8 cellular contexts compared by ENCODE assay signal in genomic region chr17:63842540-63843386, GRCh38. TPM values are rescaled to one million over a fixed set of nuclear protein-coding genes. Genes with fewer than 3 reads are reported as not detected.
DNase-seq lines count a peak whose midpoint lies in the region; TF ChIP-seq lines count a peak whose summit lies in the region.

TSS of gene SMARCD2 (minus strand) at chr17:63842685. CDS start at chr17:63842674, 11 bp downstream.

- H3K36me3 ChIP-seq in HAP-1 (replicated peaks) (peaks cover 4% of the 10 kb centered on the region; the same call in 1 of the 2 replicates), MG63 (peaks cover 14% of the 10 kb centered on the region), neural cell (ENCODE audit: insufficient read depth, low read length) (no peaks in the 10 kb centered on the region), stomach (peaks cover 0 to 2% (median under 1%) of the 10 kb centered on the region in 4 donors)

- in situ Hi-C loops in HAP-1 (cut with MboI; ENCODE audit: low sequenced_read_pairs): no loop called here

- H4K20me1 ChIP-seq in neural cell (ENCODE audit: insufficient read depth): no peaks in the 10 kb centered on the region

- H3K4me3 ChIP-seq in HAP-1 (peak within 1 kb of the TSS; percentile 76), MG63 (peak within 1 kb of the TSS; percentile 78), neural cell (ENCODE audit: low read length) (peak within 1 kb of the TSS; percentile 92), stomach (peak within 1 kb of the TSS; percentile 85 to 95 (median 94))

- intact Hi-C loops in stomach (cut with DNase I; ENCODE audit: low total_unique reads): no loop called here

- peak within 1 kb of the TSS; percentile 74 for H3K9ac ChIP-seq in neural cell (ENCODE audit: low read length)

- peaks cover 15% of the 10 kb centered on the region for H3K79me2 ChIP-seq in neural cell (replicated peaks; ENCODE audit: insufficient read depth, low read length)

- peak within 1 kb of the TSS; percentile 44 for H3K27ac ChIP-seq in neural cell (ENCODE audit: low read length)
- peak within 1 kb of the TSS; percentile 89 to 97 (median 95) for H3K27ac ChIP-seq in stomach

- TF ChIP-seq RAD21 in neural cell (conservative IDR thresholded peaks at IDR 0.05): no peak

- WGBS in stomach, 5 donors: 0 to 1% (median 0%) methylated on average over 11 to 92 of the region's 92 CpGs

- peak; percentile 100 for DNase-seq in ELR (ENCODE audit: low read depth)
- peak; percentile 96 to 99 for DNase-seq in HAP-1 (ENCODE audit: low spot score in 2 of 2)
- DNase-seq in MG63: peak; percentile 99
- DNase-seq in SHP77 treated with DMSO at 0.1 percent for 48 hours (lab: John Stamatoyannopoulos, UW): peak; percentile 95
- DNase-seq in activated gamma-delta T cell (lab: John Stamatoyannopoulos, UW): peak; percentile 98
- peak; percentile 99 for DNase-seq in fibroblast of the conjunctiva (ENCODE audit: low read depth)
- DNase-seq in stomach: peak; percentile 99

- TF ChIP-seq CTCF in neural cell (IDR thresholded peaks at IDR 0.05; ENCODE audit: poor library complexity, severe bottlenecking) (peak; percentile 14), stomach (IDR thresholded peaks at IDR 0.05) (no peak)

- peaks cover 11% of the 10 kb centered on the region for H3K4me1 ChIP-seq in HAP-1
- H3K4me1 ChIP-seq in stomach: peaks cover 44 to 53% (median 47%) of the 10 kb centered on the region in 4 donors

- H2AFZ ChIP-seq in neural cell (ENCODE audit: low read depth, low read length): peak within 1 kb of the TSS; percentile 44

- H3K9me3 ChIP-seq in HAP-1 (no peaks in the 10 kb centered on the region), MG63 (no peaks in the 10 kb centered on the region), neural cell (ENCODE audit: low read length) (no peaks in the 10 kb centered on the region), stomach (no peaks in the 10 kb centered on the region)

- peak within 1 kb of the TSS; percentile 83 for H3K4me2 ChIP-seq in neural cell (ENCODE audit: low read length)

- no peaks in the 10 kb centered on the region for H3F3A ChIP-seq in neural cell (ENCODE audit: insufficient read depth, low read length, poor library complexity, severe bottlenecking)

- no peaks in the 10 kb centered on the region for H3K9me2 ChIP-seq in neural cell (ENCODE audit: insufficient read depth, low read length)

- TF ChIP-seq EP300 in neural cell (conservative IDR thresholded peaks at IDR 0.05; ENCODE audit: poor library complexity, severe bottlenecking) (peak; percentile 75), stomach (IDR thresholded peaks at IDR 0.05) (no peak)

- no peak for TF ChIP-seq POLR2A in stomach (IDR thresholded peaks at IDR 0.05)

- H3K27me3 ChIP-seq in HAP-1 (ENCODE audit: low read depth) (no peaks in the 10 kb centered on the region), MG63 (no peaks in the 10 kb centered on the region), neural cell (ENCODE audit: insufficient read depth, low read depth, low read length) (no peaks in the 10 kb centered on the region), stomach (no peaks in the 10 kb centered on the region)

TF ChIP-seq in neural cell, 6 proteins besides CTCF, POLR2A, EP300 and RAD21:
- TF ChIP-seq SMC3 (conservative IDR thresholded peaks at IDR 0.05; ENCODE audit: poor library complexity) (peak; percentile 34), POLR2AphosphoS5 (IDR thresholded peaks at IDR 0.05) (peak; percentile 67), EZH2 (IDR thresholded peaks at IDR 0.05; ENCODE audit: borderline replicate concordance, insufficient read depth, low read length, poor library complexity, severe bottlenecking) (no peak), MXI1 (conservative IDR thresholded peaks at IDR 0.05; ENCODE audit: poor library complexity, severe bottlenecking) (peak; percentile 58), TAF1 (IDR thresholded peaks at IDR 0.05; ENCODE audit: low read depth) (peak; percentile 61)
- TF ChIP-seq, protein P1, sequence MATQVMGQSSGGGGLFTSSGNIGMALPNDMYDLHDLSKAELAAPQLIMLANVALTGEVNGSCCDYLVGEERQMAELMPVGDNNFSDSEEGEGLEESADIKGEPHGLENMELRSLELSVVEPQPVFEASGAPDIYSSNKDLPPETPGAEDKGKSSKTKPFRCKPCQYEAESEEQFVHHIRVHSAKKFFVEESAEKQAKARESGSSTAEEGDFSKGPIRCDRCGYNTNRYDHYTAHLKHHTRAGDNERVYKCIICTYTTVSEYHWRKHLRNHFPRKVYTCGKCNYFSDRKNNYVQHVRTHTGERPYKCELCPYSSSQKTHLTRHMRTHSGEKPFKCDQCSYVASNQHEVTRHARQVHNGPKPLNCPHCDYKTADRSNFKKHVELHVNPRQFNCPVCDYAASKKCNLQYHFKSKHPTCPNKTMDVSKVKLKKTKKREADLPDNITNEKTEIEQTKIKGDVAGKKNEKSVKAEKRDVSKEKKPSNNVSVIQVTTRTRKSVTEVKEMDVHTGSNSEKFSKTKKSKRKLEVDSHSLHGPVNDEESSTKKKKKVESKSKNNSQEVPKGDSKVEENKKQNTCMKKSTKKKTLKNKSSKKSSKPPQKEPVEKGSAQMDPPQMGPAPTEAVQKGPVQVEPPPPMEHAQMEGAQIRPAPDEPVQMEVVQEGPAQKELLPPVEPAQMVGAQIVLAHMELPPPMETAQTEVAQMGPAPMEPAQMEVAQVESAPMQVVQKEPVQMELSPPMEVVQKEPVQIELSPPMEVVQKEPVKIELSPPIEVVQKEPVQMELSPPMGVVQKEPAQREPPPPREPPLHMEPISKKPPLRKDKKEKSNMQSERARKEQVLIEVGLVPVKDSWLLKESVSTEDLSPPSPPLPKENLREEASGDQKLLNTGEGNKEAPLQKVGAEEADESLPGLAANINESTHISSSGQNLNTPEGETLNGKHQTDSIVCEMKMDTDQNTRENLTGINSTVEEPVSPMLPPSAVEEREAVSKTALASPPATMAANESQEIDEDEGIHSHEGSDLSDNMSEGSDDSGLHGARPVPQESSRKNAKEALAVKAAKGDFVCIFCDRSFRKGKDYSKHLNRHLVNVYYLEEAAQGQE (IDR thresholded peaks at IDR 0.05; ENCODE audit: borderline replicate concordance): peak; percentile 26

RNA-seq across cellular contexts. Expression of gene SMARCD2, which starts in this region (rescaled TPM):
- 156 and 163 TPM in 2 replicates for total RNA-seq in MG63 (2014; rRNA removed; shearing (Covaris generic); ENCODE audit: low replicate concordance)
- polyA plus RNA-seq in neural cell (24.0 and 33.2 TPM in 2 replicates), stomach (10 to 100 TPM; 65.1 to 86.9 (median 66.9) TPM)
- 20.3 and 29.7 TPM in 2 replicates for polyA minus RNA-seq in neural cell
- total RNA-seq in stomach: 100 to 1,000 TPM in 3 of 5 donors, 10 to 100 TPM in 2; 90.6 to 244 (median 109) TPM

Comparison
In these comparisons a context has a peak if more than half of its experiments do, and no peak if none do; other contexts are left out.
1. Peak in every context shown above with its lines: DNase-seq, H3K4me3 ChIP-seq and H3K27ac ChIP-seq.